8 cellular contexts compared by ENCODE assay signal in genomic region chr3:51983578-51984268, GRCh38. TPM values are rescaled to one million over a fixed set of nuclear protein-coding genes. Genes with fewer than 3 reads are reported as not detected.
DNase-seq lines count a peak whose midpoint lies in the region; ATAC-seq, FAIRE-seq and TF ChIP-seq lines count a peak whose summit lies in the region.

No MANE protein-coding gene starts in this region.

- intact Hi-C loops in GM12878 (cut with micrococcal nuclease; ENCODE audit: unreplicated experiment) = no loop called here
- intact Hi-C loops in right lobe of liver (cut with DNase I) = no loop called here

- no peaks in the 10 kb centered on the region for H3K9me3 Mint-ChIP-seq in activated CD8-positive, alpha-beta memory T cell treated with anti-CD3 and anti-CD28 coated beads, Interleukin-2, amount 10 ng/mL, durations not matched to agents 7 days and 5 days (ENCODE audit: low read depth)

- peak overlapping the region; percentile 88 for H3K27ac Mint-ChIP-seq in activated CD8-positive, alpha-beta memory T cell treated with anti-CD3 and anti-CD28 coated beads, Interleukin-2, amount 10 ng/mL, durations not matched to agents 7 days and 5 days

- TF ChIP-seq EP300 in GM12878 (IDR thresholded peaks at IDR 0.05; ENCODE audit: borderline replicate concordance in 1 of 2, control insufficient read depth in 1 of 2, low read depth in 2 of 2, low read length in 2 of 2) = no peak

- peak overlapping the region; percentile 73 for H3K27ac ChIP-seq in GM12878 (ENCODE audit: control insufficient read depth, insufficient read depth)
- H3K27ac ChIP-seq in right lobe of liver = peak overlapping the region; percentile 74 to 91 (median 83)
- H3K27ac ChIP-seq in thymus (ENCODE audit: low read depth) = peak overlapping the region; percentile 91

- peak overlapping the region; percentile 96 for H3K4me2 ChIP-seq in GM12878 (ENCODE audit: control insufficient read depth, insufficient read depth)

- TF ChIP-seq CTCF in GM12878 (IDR thresholded peaks at IDR 0.05 in 2 of 3, conservative IDR thresholded peaks at IDR 0.05 in 1 of 3; ENCODE audit: control insufficient read depth in 2 of 3, extremely low read depth in 1 of 3, insufficient read depth in 1 of 3, low read depth in 3 of 3, low read length in 3 of 3) (no peak), right lobe of liver (IDR thresholded peaks at IDR 0.05) (no peak)

- DNase-seq in activated CD8-positive, alpha-beta memory T cell treated with anti-CD3 and anti-CD28 coated beads, Interleukin-2, amount 10 ng/mL, durations not matched to agents 7 days and 5 days = no peak
- DNase-seq in activated CD8-positive, alpha-beta memory T cell treated with anti-CD3 and anti-CD28 coated beads for 24 hours = no peak
- DNase-seq in GM12878 (ENCODE audit: low read depth, low spot score) (no peak), right lobe of liver (no peak), NCI-H510A (lab: John Stamatoyannopoulos, UW) (no peak), NCI-H1092 treated with DMSO at 0.1 percent for 48 hours (lab: John Stamatoyannopoulos, UW) (no peak)

- peaks cover 3% of the 10 kb centered on the region for H3K36me3 Mint-ChIP-seq in activated CD8-positive, alpha-beta memory T cell treated with anti-CD3 and anti-CD28 coated beads, Interleukin-2, amount 10 ng/mL, durations not matched to agents 7 days and 5 days

- no peak for FAIRE-seq in GM12878 (lab: Jason Lieb, UNC)

- peak; percentile 1 for ATAC-seq in activated CD8-positive, alpha-beta memory T cell treated with anti-CD3 and anti-CD28 coated beads, Interleukin-2, amount 10 ng/mL, durations not matched to agents 7 days and 5 days
- no peak for ATAC-seq in GM12878
- peak in 2 of 4 donors; percentile 4 to 21 for ATAC-seq in right lobe of liver
- ATAC-seq in GM21390 (IDR thresholded peaks at IDR 0.05; ENCODE audit: unreplicated experiment) = no peak

- BruUV-seq in GM12878 (replicated peaks; lab: Mats Ljungman, UMichigan) = TSS peak; percentile 96

- RAD21 ChIA-PET in GM12878 (lab: Charles Lee; ENCODE audit: unreplicated experiment) = interaction anchor here (0.9 to 3.3 kb wide), 5 partner anchors 9 to 138 kb away, joined by 3 to 30 read pairs (median 5); partner anchors contain the start of genes ABHD14A, ABHD14B, PARP3 and PCBP4

- peak overlapping the region; percentile 91 for H2AFZ ChIP-seq in GM12878 (ENCODE audit: control insufficient read depth, low read depth, low read length)

- no peak for TF ChIP-seq RAD21 in GM12878 (IDR thresholded peaks at IDR 0.05; ENCODE audit: insufficient read depth, low read depth, low read length)

- H3K9me3 ChIP-seq in GM12878 (replicated peaks; ENCODE audit: control insufficient read depth, insufficient read depth, low read length) (no peaks in the 10 kb centered on the region), right lobe of liver (no peaks in the 10 kb centered on the region), thymus (ENCODE audit: control insufficient read depth) (no peaks in the 10 kb centered on the region)

- no peaks in the 10 kb centered on the region for H4K20me1 ChIP-seq in GM12878 (ENCODE audit: control insufficient read depth, insufficient read depth)

- peaks cover 3% of the 10 kb centered on the region for H3K79me2 ChIP-seq in GM12878 (ENCODE audit: control insufficient read depth, insufficient read depth, low read length)

- H3K4me1 Mint-ChIP-seq in activated CD8-positive, alpha-beta memory T cell treated with anti-CD3 and anti-CD28 coated beads, Interleukin-2, amount 10 ng/mL, durations not matched to agents 7 days and 5 days = peaks cover 29% of the 10 kb centered on the region

- no peak for TF ChIP-seq POLR2A in GM12878 (IDR thresholded peaks at IDR 0.05; ENCODE audit: low read depth, low read length)
- peak; percentile 70 for TF ChIP-seq POLR2A in right lobe of liver (IDR thresholded peaks at IDR 0.05)

- no peaks in the 10 kb centered on the region for H3K36me3 ChIP-seq in GM12878 (ENCODE audit: control insufficient read depth in 2 of 2, insufficient read depth in 2 of 2, low read length in 1 of 2)
- peaks cover 0 to 3% (median 0%) of the 10 kb centered on the region in 4 donors for H3K36me3 ChIP-seq in right lobe of liver
- peaks cover 5% of the 10 kb centered on the region for H3K36me3 ChIP-seq in thymus (ENCODE audit: control insufficient read depth, insufficient read depth)

- WGBS in GM12878 (ENCODE audit: insufficient coverage, insufficient replicate concordance, low lambda C conversion rate, missing lambda C conversion rate) = 77% methylated on average over 22 of the region's 22 CpGs
- WGBS in right lobe of liver (ENCODE audit: insufficient coverage, low coverage, low lambda C conversion rate, missing lambda C conversion rate) = 41% methylated on average over 22 of the region's 22 CpGs
- 82% methylated on average over 22 of the region's 22 CpGs for WGBS in thymus

- H3K27me3 ChIP-seq in GM12878 (replicated peaks in 1 of 2; ENCODE audit: control insufficient read depth in 2 of 2, insufficient read depth in 2 of 2, low read length in 1 of 2) (no peaks in the 10 kb centered on the region), right lobe of liver (no peaks in the 10 kb centered on the region), thymus (ENCODE audit: control insufficient read depth, insufficient read depth) (no peaks in the 10 kb centered on the region)

- H3K4me1 ChIP-seq in GM12878 (ENCODE audit: control insufficient read depth, insufficient read depth, low read length) = peaks cover 8% of the 10 kb centered on the region
- peaks cover 0 to 28% (median 7%) of the 10 kb centered on the region in 4 donors for H3K4me1 ChIP-seq in right lobe of liver
- H3K4me1 ChIP-seq in thymus (ENCODE audit: control insufficient read depth, insufficient read depth, low read length) = peaks cover 9% of the 10 kb centered on the region

- POLR2A ChIA-PET in GM12878 (lab: Charles Lee) = interaction anchor here (0.8 to 4.0 kb wide), 7 partner anchors 10 to 1417 kb away, joined by 3 to 30 read pairs (median 5); partner anchors contain the start of genes ABHD14A, ABHD14B, C3orf18 and DUSP7

- H3K9ac ChIP-seq in GM12878 (ENCODE audit: control insufficient read depth, insufficient read depth, low read length) = peak overlapping the region; percentile 83; the same call in 1 of the 2 replicates

- SMC1A ChIA-PET in GM12878 (lab: Charles Lee; ENCODE audit: uncharacterized antibody, unreplicated experiment) = interaction anchor here (1.3 to 2.8 kb wide), 3 partner anchors 10 to 40 kb away, joined by 8 to 17 read pairs (median 12); partner anchors contain the start of genes ABHD14A, ABHD14B and RPL29

- CTCF ChIA-PET in activated CD8-positive, alpha-beta memory T cell treated with anti-CD3 and anti-CD28 coated beads, Interleukin-2, amount 10 ng/mL, durations not matched to agents 7 days and 5 days (lab: Charles Lee) = interaction anchor here (0.7 to 4.1 kb wide), 14 partner anchors 8 to 304 kb away, joined by 3 to 70 read pairs (median 7); partner anchors contain the start of genes ABHD14A, ABHD14B, DUSP7 and GLYCTK
- CTCF ChIA-PET in GM12878 (lab: Yijun Ruan, JAX) = interaction anchor here (0.6 to 4.6 kb wide), 15 partner anchors 9 to 429 kb away, joined by 3 to 56 read pairs (median 4); partner anchors contain the start of genes ABHD14A, ABHD14B, PARP3 and PCBP4

- in situ Hi-C loops in GM12878 (cut with MboI) = no loop called here

- H3K4me3 ChIP-seq in GM12878 (peak overlapping the region; percentile 97), right lobe of liver (peak overlapping the region; percentile 55 to 80 (median 64)), thymus (ENCODE audit: low read length) (peak overlapping the region; percentile 62)

- no peaks in the 10 kb centered on the region for H3K27me3 Mint-ChIP-seq in activated CD8-positive, alpha-beta memory T cell treated with anti-CD3 and anti-CD28 coated beads, Interleukin-2, amount 10 ng/mL, durations not matched to agents 7 days and 5 days

- H3K4me3 Mint-ChIP-seq in activated CD8-positive, alpha-beta memory T cell treated with anti-CD3 and anti-CD28 coated beads, Interleukin-2, amount 10 ng/mL, durations not matched to agents 7 days and 5 days = peak overlapping the region; percentile 98

RNA-seq across cellular contexts. Expression of gene ACY1, which starts 0.4 kb away (rescaled TPM):
- total RNA-seq in activated CD8-positive, alpha-beta memory T cell treated with anti-CD3 and anti-CD28 coated beads, Interleukin-2, amount 10 ng/mL, durations not matched to agents 7 days and 5 days = 10 to 100 TPM; 18.1 to 21.3 TPM
- total RNA-seq in GM12878 (2013; cell fraction: nucleolus; rRNA removed) = 11.6 and 14.6 TPM in 2 replicates
- total RNA-seq in GM12878 (2014; rRNA removed) = 28.9 and 35.1 TPM in 2 replicates
- total RNA-seq in GM12878 (2014; rRNA removed; fragmentation: Illumina TruSeq; extraction: Trizol) = 19.0 and 22.3 TPM in 2 replicates
- total RNA-seq in GM12878 (2021) = 27.4 and 33.5 TPM in 2 replicates
- polyA plus RNA-seq in GM12878 (2011; ENCODE audit: low read depth) = 62.9 TPM
- polyA plus RNA-seq in GM12878 (2011; rRNA removed) = 12.5 and 18.5 TPM in 2 replicates
- 31.5 and 32.0 TPM in 2 replicates for polyA plus RNA-seq in GM12878 (2011; cell fraction: cytosol; rRNA removed)
- 36.7 and 37.0 TPM in 2 replicates for polyA plus RNA-seq in GM12878 (2011; cell fraction: nucleus; rRNA removed)
- polyA plus RNA-seq in GM12878 (2012) = 30.6 and 33.0 TPM in 2 replicates
- 6.4 and 18.8 TPM in 2 replicates for polyA plus RNA-seq in GM12878 (2014; fragmentation: Illumina TruSeq; extraction: Trizol)
- polyA plus RNA-seq in GM12878 (2014; fragmentation: Nextera tagmentation; extraction: Ambion mirVana) = 10 to 100 TPM; 19.8 to 28.2 TPM
- 31.3 and 42.2 TPM in 2 replicates for polyA plus RNA-seq in GM12878 (2014; rRNA removed)
- 10 to 100 TPM; 32.0 to 37.0 TPM for polyA plus RNA-seq in GM12878 (2016; fragmentation: Nextera tagmentation; extraction: Ambion mirVana)
- polyA minus RNA-seq in GM12878 (2011; rRNA and poly(A)+ RNA removed) = 18.5 and 20.4 TPM in 2 replicates
- polyA minus RNA-seq in GM12878 (2011; cell fraction: cytosol; rRNA and poly(A)+ RNA removed) = 7.4 and 9.5 TPM in 2 replicates
- 10.3 and 14.9 TPM in 2 replicates for polyA minus RNA-seq in GM12878 (2011; cell fraction: nucleus; rRNA and poly(A)+ RNA removed)
- 100 to 1,000 TPM; 223 to 479 (median 297) TPM for total RNA-seq in right lobe of liver
- polyA plus RNA-seq in thymus = 17.6 TPM

RNA-seq across cellular contexts. Expression of gene ABHD14A, which starts 8.9 kb away (rescaled TPM):
- total RNA-seq in activated CD8-positive, alpha-beta memory T cell treated with anti-CD3 and anti-CD28 coated beads, Interleukin-2, amount 10 ng/mL, durations not matched to agents 7 days and 5 days = 10 to 100 TPM; 11.8 to 13.7 TPM
- total RNA-seq in GM12878 (2013; cell fraction: nucleolus; rRNA removed) = 2.9 TPM in 2 replicates
- total RNA-seq in GM12878 (2014; rRNA removed) = 12.2 and 13.1 TPM in 2 replicates
- total RNA-seq in GM12878 (2014; rRNA removed; fragmentation: Illumina TruSeq; extraction: Trizol) = 5.0 and 5.9 TPM in 2 replicates
- 9.3 and 12.2 TPM in 2 replicates for total RNA-seq in GM12878 (2021)
- 4.0 TPM for polyA plus RNA-seq in GM12878 (2011; ENCODE audit: low read depth)
- polyA plus RNA-seq in GM12878 (2011; rRNA removed) = 4.9 and 6.5 TPM in 2 replicates
- 14.2 and 22.6 TPM in 2 replicates for polyA plus RNA-seq in GM12878 (2011; cell fraction: cytosol; rRNA removed)
- polyA plus RNA-seq in GM12878 (2011; cell fraction: nucleus; rRNA removed) = 6.8 and 7.8 TPM in 2 replicates
- polyA plus RNA-seq in GM12878 (2012) = 7.6 and 8.2 TPM in 2 replicates
- polyA plus RNA-seq in GM12878 (2014; fragmentation: Illumina TruSeq; extraction: Trizol) = 2.4 and 5.6 TPM in 2 replicates
- 1 to 10 TPM; 1.2 to 2.2 TPM for polyA plus RNA-seq in GM12878 (2014; fragmentation: Nextera tagmentation; extraction: Ambion mirVana)
- polyA plus RNA-seq in GM12878 (2014; rRNA removed) = 12.6 and 12.9 TPM in 2 replicates
- polyA plus RNA-seq in GM12878 (2016; fragmentation: Nextera tagmentation; extraction: Ambion mirVana) = 10 to 100 TPM; 22.4 to 27.0 TPM
- 2.6 and 6.4 TPM in 2 replicates for polyA minus RNA-seq in GM12878 (2011; rRNA and poly(A)+ RNA removed)
- 2.9 and 3.9 TPM in 2 replicates for polyA minus RNA-seq in GM12878 (2011; cell fraction: cytosol; rRNA and poly(A)+ RNA removed)
- polyA minus RNA-seq in GM12878 (2011; cell fraction: nucleus; rRNA and poly(A)+ RNA removed) = 0.86 and 1.6 TPM in 2 replicates
- total RNA-seq in right lobe of liver = 10 to 100 TPM in 4 of 6 experiments, 1 to 10 TPM in 2; 8.3 to 22.2 (median 15.1) TPM
- polyA plus RNA-seq in thymus = 17.6 TPM

RNA-seq across cellular contexts. Expression of gene ABHD14B, which starts 9.9 kb away (rescaled TPM):
- 10 to 100 TPM; 36.2 to 36.7 TPM for total RNA-seq in activated CD8-positive, alpha-beta memory T cell treated with anti-CD3 and anti-CD28 coated beads, Interleukin-2, amount 10 ng/mL, durations not matched to agents 7 days and 5 days
- total RNA-seq in GM12878 (2013; cell fraction: nucleolus; rRNA removed) = 29.6 and 35.3 TPM in 2 replicates
- 59.9 and 62.4 TPM in 2 replicates for total RNA-seq in GM12878 (2014; rRNA removed)
- 28.9 and 30.5 TPM in 2 replicates for total RNA-seq in GM12878 (2014; rRNA removed; fragmentation: Illumina TruSeq; extraction: Trizol)
- 58.3 and 58.8 TPM in 2 replicates for total RNA-seq in GM12878 (2021)
- polyA plus RNA-seq in GM12878 (2011; ENCODE audit: low read depth) = 35.7 TPM
- polyA plus RNA-seq in GM12878 (2011; rRNA removed) = 45.4 and 76.5 TPM in 2 replicates
- 80.0 and 92.8 TPM in 2 replicates for polyA plus RNA-seq in GM12878 (2011; cell fraction: cytosol; rRNA removed)
- polyA plus RNA-seq in GM12878 (2011; cell fraction: nucleus; rRNA removed) = 39.8 and 51.9 TPM in 2 replicates
- 54.6 and 64.2 TPM in 2 replicates for polyA plus RNA-seq in GM12878 (2012)
- polyA plus RNA-seq in GM12878 (2014; fragmentation: Illumina TruSeq; extraction: Trizol) = 35.9 and 51.1 TPM in 2 replicates
- 10 to 100 TPM in 1 of 2 experiments, 1 to 10 TPM in 1; 7.8 to 14.2 TPM for polyA plus RNA-seq in GM12878 (2014; fragmentation: Nextera tagmentation; extraction: Ambion mirVana)
- polyA plus RNA-seq in GM12878 (2014; rRNA removed) = 73.0 and 80.4 TPM in 2 replicates
- polyA plus RNA-seq in GM12878 (2016; fragmentation: Nextera tagmentation; extraction: Ambion mirVana) = 10 to 100 TPM; 47.2 to 50.9 TPM
- 53.4 and 78.7 TPM in 2 replicates for polyA minus RNA-seq in GM12878 (2011; rRNA and poly(A)+ RNA removed)
- 18.1 and 25.1 TPM in 2 replicates for polyA minus RNA-seq in GM12878 (2011; cell fraction: cytosol; rRNA and poly(A)+ RNA removed)
- polyA minus RNA-seq in GM12878 (2011; cell fraction: nucleus; rRNA and poly(A)+ RNA removed) = 12.8 and 21.3 TPM in 2 replicates
- total RNA-seq in right lobe of liver = 100 to 1,000 TPM in 4 of 6 experiments, 10 to 100 TPM in 2; 62.9 to 126 (median 109) TPM
- 48.2 TPM for polyA plus RNA-seq in thymus

RNA-seq across cellular contexts. Expression of gene RPL29, which starts 12.0 kb away (rescaled TPM):
- total RNA-seq in activated CD8-positive, alpha-beta memory T cell treated with anti-CD3 and anti-CD28 coated beads, Interleukin-2, amount 10 ng/mL, durations not matched to agents 7 days and 5 days = 1,000 to 10,000 TPM; 1,042 to 1,060 TPM
- total RNA-seq in GM12878 (2013; cell fraction: nucleolus; rRNA removed) = 312 and 327 TPM in 2 replicates
- total RNA-seq in GM12878 (2014; rRNA removed) = 1,707 and 1,708 TPM in 2 replicates
- total RNA-seq in GM12878 (2014; rRNA removed; fragmentation: Illumina TruSeq; extraction: Trizol) = 2,030 and 2,061 TPM in 2 replicates
- 1,814 and 1,873 TPM in 2 replicates for total RNA-seq in GM12878 (2021)
- 2,919 TPM for polyA plus RNA-seq in GM12878 (2011; ENCODE audit: low read depth)
- 1,274 and 1,606 TPM in 2 replicates for polyA plus RNA-seq in GM12878 (2011; rRNA removed)
- polyA plus RNA-seq in GM12878 (2011; cell fraction: cytosol; rRNA removed) = 2,998 and 3,537 TPM in 2 replicates
- polyA plus RNA-seq in GM12878 (2011; cell fraction: nucleus; rRNA removed) = 1,112 and 1,184 TPM in 2 replicates
- 3,236 and 3,576 TPM in 2 replicates for polyA plus RNA-seq in GM12878 (2012)
- 1,724 and 2,477 TPM in 2 replicates for polyA plus RNA-seq in GM12878 (2014; fragmentation: Illumina TruSeq; extraction: Trizol)
- 1,000 to 10,000 TPM; 1,053 to 1,085 TPM for polyA plus RNA-seq in GM12878 (2014; fragmentation: Nextera tagmentation; extraction: Ambion mirVana)
- 2,075 and 2,190 TPM in 2 replicates for polyA plus RNA-seq in GM12878 (2014; rRNA removed)
- 1,000 to 10,000 TPM; 1,397 to 1,403 TPM for polyA plus RNA-seq in GM12878 (2016; fragmentation: Nextera tagmentation; extraction: Ambion mirVana)
- 1,357 and 1,638 TPM in 2 replicates for polyA minus RNA-seq in GM12878 (2011; rRNA and poly(A)+ RNA removed)
- 571 and 626 TPM in 2 replicates for polyA minus RNA-seq in GM12878 (2011; cell fraction: cytosol; rRNA and poly(A)+ RNA removed)
- polyA minus RNA-seq in GM12878 (2011; cell fraction: nucleus; rRNA and poly(A)+ RNA removed) = 256 and 363 TPM in 2 replicates
- 100 to 1,000 TPM; 396 to 971 (median 447) TPM for total RNA-seq in right lobe of liver
- 1,964 TPM for polyA plus RNA-seq in thymus

RNA-seq across cellular contexts. Expression of gene PCBP4, which starts 16.5 kb away (rescaled TPM):
- 10 to 100 TPM; 11.4 to 21.1 TPM for total RNA-seq in activated CD8-positive, alpha-beta memory T cell treated with anti-CD3 and anti-CD28 coated beads, Interleukin-2, amount 10 ng/mL, durations not matched to agents 7 days and 5 days
- total RNA-seq in GM12878 (2013; cell fraction: nucleolus; rRNA removed) = 7.2 and 8.2 TPM in 2 replicates
- total RNA-seq in GM12878 (2014; rRNA removed) = 10.7 and 11.5 TPM in 2 replicates
- total RNA-seq in GM12878 (2014; rRNA removed; fragmentation: Illumina TruSeq; extraction: Trizol) = 4.2 and 4.7 TPM in 2 replicates
- total RNA-seq in GM12878 (2021) = 13.3 and 14.5 TPM in 2 replicates
- polyA plus RNA-seq in GM12878 (2011; ENCODE audit: low read depth) = 4.1 TPM
- polyA plus RNA-seq in GM12878 (2011; rRNA removed) = 2.7 and 4.2 TPM in 2 replicates
- polyA plus RNA-seq in GM12878 (2011; cell fraction: cytosol; rRNA removed) = 6.2 and 6.8 TPM in 2 replicates
- polyA plus RNA-seq in GM12878 (2011; cell fraction: nucleus; rRNA removed) = 21.4 and 24.7 TPM in 2 replicates
- polyA plus RNA-seq in GM12878 (2012) = 6.4 and 9.0 TPM in 2 replicates
- polyA plus RNA-seq in GM12878 (2014; fragmentation: Illumina TruSeq; extraction: Trizol) = 1.9 and 4.7 TPM in 2 replicates
- polyA plus RNA-seq in GM12878 (2014; fragmentation: Nextera tagmentation; extraction: Ambion mirVana) = under 1 TPM; 0.05 to 0.24 TPM
- 13.4 and 15.3 TPM in 2 replicates for polyA plus RNA-seq in GM12878 (2014; rRNA removed)
- polyA plus RNA-seq in GM12878 (2016; fragmentation: Nextera tagmentation; extraction: Ambion mirVana) = 1 to 10 TPM; 3.6 to 4.0 TPM
- 1.4 and 4.2 TPM in 2 replicates for polyA minus RNA-seq in GM12878 (2011; rRNA and poly(A)+ RNA removed)
- 0.94 and 3.1 TPM in 2 replicates for polyA minus RNA-seq in GM12878 (2011; cell fraction: cytosol; rRNA and poly(A)+ RNA removed)
- polyA minus RNA-seq in GM12878 (2011; cell fraction: nucleus; rRNA and poly(A)+ RNA removed) = 2.2 and 2.5 TPM in 2 replicates
- 10 to 100 TPM in 3 of 6 experiments, 1 to 10 TPM in 3; 6.5 to 19.2 (median 11.7) TPM for total RNA-seq in right lobe of liver
- 21.0 TPM for polyA plus RNA-seq in thymus

Comparison
In these comparisons a context has a peak if more than half of its experiments do, and no peak if none do; other contexts are left out.
1. RNA of gene ACY1, which starts 0.4 kb away (total RNA-seq): 223 to 479 TPM in right lobe of liver; 11.6 to 35.1 TPM in GM12878 and 18.1 to 21.3 TPM in activated CD8-positive, alpha-beta memory T cell treated with anti-CD3 and anti-CD28 coated beads, Interleukin-2, amount 10 ng/mL, durations not matched to agents 7 days and 5 days; every median in the first group is over 4 times any median in the second.
2. Peak in every context shown above with its lines, with median percentiles within 50 percentile points of each other: H3K27ac ChIP-seq and H3K4me3 ChIP-seq.